16 cellular contexts compared by ENCODE assay signal in genomic region chr18:13372405-13372995, GRCh38.
DNase-seq lines count a peak whose midpoint lies in the region; ATAC-seq, FAIRE-seq and TF ChIP-seq lines count a peak whose summit lies in the region.
"Had no signal": no experiment of that assay in that cellular context is flagged by ENCODE, and none has a peak within 500 bp of the region (broad histone marks: within the 10 kb centered on the region; RNA-seq: fewer than 3 reads in every experiment).

No MANE protein-coding gene starts in this region.

- intact Hi-C loops in activated CD4-positive, alpha-beta T cell treated with anti-CD3 and anti-CD28 coated beads for 36 hours (cut with DNase I, micrococcal nuclease): no loop called here

- H3K4me3 Mint-ChIP-seq in activated CD4-positive, alpha-beta T cell treated with anti-CD3 and anti-CD28 coated beads for 36 hours: no peak overlapping the region
- H3K4me3 Mint-ChIP-seq in astrocyte (ENCODE audit: unreplicated experiment): no peak overlapping the region
- H3K4me3 Mint-ChIP-seq: WTC11 had no signal

- no peaks in the 10 kb centered on the region for H3K79me1 ChIP-seq in neuronal stem cell (ENCODE audit: low read depth, low read length)

- H3K4me1 ChIP-seq in astrocyte (ENCODE audit: insufficient read depth, low read length) (peaks cover 29% of the 10 kb centered on the region), neuronal stem cell (ENCODE audit: control insufficient read depth in 2 of 2, insufficient read depth in 1 of 2, low read depth in 1 of 2, low read length in 2 of 2) (peaks cover 5% of the 10 kb centered on the region in 2 donors)

- no peak overlapping the region for H2BK12ac ChIP-seq in neuronal stem cell (ENCODE audit: low read length)

- H2BK5ac ChIP-seq in neuronal stem cell (ENCODE audit: low read length): no peak overlapping the region

- no peak for DNase-seq in activated CD4-positive, alpha-beta T cell treated with anti-CD3 and anti-CD28 coated beads for 36 hours
- DNase-seq in activated CD4-positive, alpha-beta T cell treated with anti-CD3 and anti-CD28 coated beads for 1 hour: no peak
- DNase-seq in COR-L47 (lab: John Stamatoyannopoulos, UW): peak; percentile 45
- no peak for DNase-seq in astrocyte (ENCODE audit: low read depth)
- no peak for DNase-seq in neuronal stem cell (ENCODE audit: low spot score)
- DNase-seq in 8988T: no peak
- DNase-seq in stimulated activated CD4-positive, alpha-beta T cell treated with anti-CD3 and anti-CD28 coated beads, Interleukin-4, amount 100 ng/mL, for 24 hours: no peak
- no peak for DNase-seq in LoVo (ENCODE audit: low spot score)
- DNase-seq: effector CD8-positive, alpha-beta T cell; foreskin melanocyte; NCI-H446; right cardiac atrium; stimulated activated CD4-positive, alpha-beta T cell treated with anti-CD3 and anti-CD28 coated beads, Interleukin-4, amount 100 ng/mL, for 4 hours had no signal

- POLR2A ChIA-PET in activated CD4-positive, alpha-beta T cell treated with anti-CD3 and anti-CD28 coated beads for 36 hours (lab: Charles Lee): no interaction called here

- no peak overlapping the region for H3K23ac ChIP-seq in neuronal stem cell (ENCODE audit: low read depth, low read length, poor library complexity)

- no peak overlapping the region for H2BK15ac ChIP-seq in neuronal stem cell (ENCODE audit: low read length)

- no peak overlapping the region for H3K18ac ChIP-seq in neuronal stem cell (ENCODE audit: low read length)

- H3K4me3 ChIP-seq in astrocyte (ENCODE audit: insufficient read depth, low read depth, low read length) (no peak overlapping the region), neuronal stem cell (ENCODE audit: low read length in 2 of 2) (no peak overlapping the region)
- H3K4me3 ChIP-seq: lung had no signal

- peak overlapping the region; percentile 14 for H4K91ac ChIP-seq in neuronal stem cell (ENCODE audit: low read depth, low read length, poor library complexity)

- ATAC-seq in activated CD4-positive, alpha-beta T cell treated with anti-CD3 and anti-CD28 coated beads for 36 hours: no peak
- ATAC-seq: right cardiac atrium, WTC11 had no signal

- H3K36me3 ChIP-seq in astrocyte (ENCODE audit: insufficient read depth, low read length) (no peaks in the 10 kb centered on the region), neuronal stem cell (replicated peaks in 1 of 2; ENCODE audit: control insufficient read depth in 2 of 2, insufficient read depth in 2 of 2, low read length in 2 of 2) (no peaks in the 10 kb centered on the region)

- H3K27ac ChIP-seq in astrocyte (ENCODE audit: low read depth, low read length) (no peak overlapping the region), neuronal stem cell (replicated peaks; ENCODE audit: low read length) (no peak overlapping the region)

- peak overlapping the region; percentile 9 for H3K27ac Mint-ChIP-seq in activated CD4-positive, alpha-beta T cell treated with anti-CD3 and anti-CD28 coated beads for 36 hours
- H3K27ac Mint-ChIP-seq in astrocyte (ENCODE audit: unreplicated experiment): peak overlapping the region; percentile 62
- H3K27ac Mint-ChIP-seq: WTC11 had no signal

- H3K27me3 ChIP-seq in astrocyte (ENCODE audit: insufficient read depth, low read length): no peaks in the 10 kb centered on the region
- H3K27me3 ChIP-seq in neuronal stem cell (ENCODE audit: control insufficient read depth in 3 of 3, insufficient read depth in 3 of 3, low read depth in 1 of 3, low read length in 3 of 3): peaks cover 0 to 15% (median 0%) of the 10 kb centered on the region in 3 experiments

- H3K14ac ChIP-seq in neuronal stem cell (ENCODE audit: low read length): no peak overlapping the region

- H2AK5ac ChIP-seq in neuronal stem cell (ENCODE audit: low read depth, low read length): no peak overlapping the region

- no peak overlapping the region for H4K8ac ChIP-seq in neuronal stem cell (ENCODE audit: low read depth, low read length)

- H3K9ac ChIP-seq in astrocyte (ENCODE audit: low read length): no peak overlapping the region
- H3K9ac ChIP-seq in neuronal stem cell (ENCODE audit: low read depth, low read length, poor library complexity): no peak overlapping the region

- CTCF ChIA-PET in activated CD4-positive, alpha-beta T cell treated with anti-CD3 and anti-CD28 coated beads for 36 hours (lab: Charles Lee): interaction anchor here (2.2 to 2.8 kb wide), 2 partner anchors 19 to 156 kb away, joined by 6 to 17 read pairs; no protein-coding TSS in a partner anchor

- TF ChIP-seq CTCF in astrocyte (IDR thresholded peaks at IDR 0.05; ENCODE audit: insufficient read depth, low read depth, low read length): no peak

- no peak overlapping the region for H2AFZ ChIP-seq in astrocyte (ENCODE audit: low read depth, low read length)
- H2AFZ ChIP-seq in neuronal stem cell (ENCODE audit: low read length): no peak overlapping the region

- H3K9me3 ChIP-seq in astrocyte (ENCODE audit: insufficient read depth, low read depth, low read length): no peaks in the 10 kb centered on the region
- no peaks in the 10 kb centered on the region for H3K9me3 ChIP-seq in neuronal stem cell (replicated peaks in 1 of 2; ENCODE audit: control insufficient read depth in 2 of 2, insufficient read depth in 1 of 2, low read depth in 1 of 2, low read length in 2 of 2)

- FAIRE-seq in astrocyte (lab: Jason Lieb, UNC): no peak
- FAIRE-seq: H1 had no signal

- WGBS in neuronal stem cell (ENCODE audit: extremely low coverage in 2 of 2, insufficient read length in 2 of 2, insufficient replicate concordance in 1 of 2), 2 donors: no CpG with 5 or more reads among the region's 9 CpGs

- H2BK120ac ChIP-seq in neuronal stem cell (ENCODE audit: low read depth, low read length): no peak overlapping the region

- H3K4me1 Mint-ChIP-seq in activated CD4-positive, alpha-beta T cell treated with anti-CD3 and anti-CD28 coated beads for 36 hours: peaks cover 71% of the 10 kb centered on the region
- peaks cover 51% of the 10 kb centered on the region for H3K4me1 Mint-ChIP-seq in astrocyte (ENCODE audit: low read depth, unreplicated experiment)

- H3K79me2 ChIP-seq in astrocyte (ENCODE audit: insufficient read depth, low read length): no peaks in the 10 kb centered on the region

- no peak overlapping the region for H3K4ac ChIP-seq in neuronal stem cell (ENCODE audit: low read length)

- no peaks in the 10 kb centered on the region for H3K36me3 Mint-ChIP-seq in activated CD4-positive, alpha-beta T cell treated with anti-CD3 and anti-CD28 coated beads for 36 hours (ENCODE audit: low read depth)
- H3K36me3 Mint-ChIP-seq in astrocyte (ENCODE audit: low read depth, unreplicated experiment): peaks cover 2% of the 10 kb centered on the region
- H3K36me3 Mint-ChIP-seq: WTC11 had no signal

- no peaks in the 10 kb centered on the region for H3K27me3 Mint-ChIP-seq in activated CD4-positive, alpha-beta T cell treated with anti-CD3 and anti-CD28 coated beads for 36 hours
- no peaks in the 10 kb centered on the region for H3K27me3 Mint-ChIP-seq in astrocyte (ENCODE audit: low read depth, unreplicated experiment)

- no peak overlapping the region for H3K4me2 ChIP-seq in astrocyte (ENCODE audit: low read length)
- no peak overlapping the region for H3K4me2 ChIP-seq in neuronal stem cell (ENCODE audit: insufficient read depth, low read length, poor library complexity, severe bottlenecking)

- H3K9me3 Mint-ChIP-seq in activated CD4-positive, alpha-beta T cell treated with anti-CD3 and anti-CD28 coated beads for 36 hours (ENCODE audit: low read depth): no peaks in the 10 kb centered on the region
- no peaks in the 10 kb centered on the region for H3K9me3 Mint-ChIP-seq in astrocyte (ENCODE audit: unreplicated experiment)
- H3K9me3 Mint-ChIP-seq: WTC11 had no signal

- no peaks in the 10 kb centered on the region for H4K20me1 ChIP-seq in astrocyte (ENCODE audit: insufficient read depth, low read length)
